15 cellular contexts compared by ENCODE assay signal in genomic region chr5:53032188-53032587, GRCh38. TPM values are rescaled to one million over a fixed set of nuclear protein-coding genes. Genes with fewer than 3 reads are reported as not detected.
DNase-seq lines count a peak whose midpoint lies in the region; ATAC-seq and TF ChIP-seq lines count a peak whose summit lies in the region.
"Had no signal": no experiment of that assay in that cellular context is flagged by ENCODE, and none has a peak within 500 bp of the region (broad histone marks: within the 10 kb centered on the region; RNA-seq: fewer than 3 reads in every experiment).

No MANE protein-coding gene starts in this region.

- intact Hi-C loops in OCI-LY7 (cut with micrococcal nuclease; ENCODE audit: unreplicated experiment) = no loop called here

- DNase-seq in T-helper 1 cell (no peak), GM23248 (no peak), osteoblast (ENCODE audit: insufficient read length, low spot score, missing footprints) (no peak), OCI-LY7 (ENCODE audit: low spot score) (no peak)
- no peak for DNase-seq in activated naive CD8-positive, alpha-beta T cell treated with anti-CD3 and anti-CD28 coated beads, Interleukin-2, amount 10 ng/mL, durations not matched to agents 7 days and 5 days
- no peak for DNase-seq in activated CD4-positive, alpha-beta T cell treated with anti-CD3 and anti-CD28 coated beads for 4 hours
- DNase-seq: amygdala, GOT3, NCI-H1436, NCI-H446 treated with DMSO at 0.1 percent for 48 hours had no signal

- H3K9me2 ChIP-seq in GM23248 (ENCODE audit: insufficient read depth) (no peaks in the 10 kb centered on the region), OCI-LY7 (ENCODE audit: insufficient read depth, low read length) (no peaks in the 10 kb centered on the region)

- H3K4me3 ChIP-seq in GM23248 (peak overlapping the region; percentile 14; the same call in 1 of the 2 replicates), osteoblast (ENCODE audit: insufficient read depth, low read length) (no peak overlapping the region), OCI-LY7 (ENCODE audit: low read depth, low read length, poor library complexity, severe bottlenecking) (no peak overlapping the region)
- H3K4me3 ChIP-seq: coronary artery, neural progenitor cell had no signal

- peaks cover 48% of the 10 kb centered on the region for H3K4me1 Mint-ChIP-seq in T-helper 1 cell treated with Interleukin-12 subunit alpha and Interleukin-12 subunit beta and Interleukin-4 antibody, amounts not matched to agents 30 μg/mL and 1 μg/mL, for 36 hours (ENCODE audit: low read depth)
- peaks cover 55% of the 10 kb centered on the region for H3K4me1 Mint-ChIP-seq in activated naive CD8-positive, alpha-beta T cell treated with anti-CD3 and anti-CD28 coated beads, Interleukin-2, amount 10 ng/mL, durations not matched to agents 7 days and 5 days

- H2AFZ ChIP-seq in GM23248 (no peak overlapping the region), osteoblast (ENCODE audit: low read length) (no peak overlapping the region), OCI-LY7 (ENCODE audit: low read length) (no peak overlapping the region)
- H2AFZ ChIP-seq: neural progenitor cell had no signal

- POLR2A ChIA-PET in activated naive CD8-positive, alpha-beta T cell treated with anti-CD3 and anti-CD28 coated beads, Interleukin-2, amount 10 ng/mL, durations not matched to agents 7 days and 5 days (lab: Charles Lee) = interaction anchor here (1.0 to 2.9 kb wide), 5 partner anchors 9 to 65 kb away, joined by 4 to 13 read pairs (median 4); no protein-coding TSS in a partner anchor
- POLR2A ChIA-PET in OCI-LY7 (lab: Charles Lee) = interaction anchor here (1.4 to 2.3 kb wide), 2 partner anchors 8 to 10 kb away, joined by 5 to 8 read pairs; no protein-coding TSS in a partner anchor

- ATAC-seq in activated naive CD8-positive, alpha-beta T cell treated with anti-CD3 and anti-CD28 coated beads, Interleukin-2, amount 10 ng/mL, durations not matched to agents 7 days and 5 days (ENCODE audit: low read depth) = no peak
- ATAC-seq in GM21447 (IDR thresholded peaks at IDR 0.05; ENCODE audit: unreplicated experiment) = no peak

- TF ChIP-seq CTCF in osteoblast (IDR thresholded peaks at IDR 0.05; ENCODE audit: extremely low read depth, low read depth, low read length) = no peak
- TF ChIP-seq CTCF in OCI-LY7 (conservative IDR thresholded peaks at IDR 0.05; ENCODE audit: low read length) = no peak

- peaks cover 83% of the 10 kb centered on the region for H3F3A ChIP-seq in GM23248 (ENCODE audit: insufficient read depth)

- WGBS in GM23248 (ENCODE audit: low coverage in 1 of 2, low lambda C conversion rate in 2 of 2, missing lambda C conversion rate in 2 of 2), 2 experiments = 27 to 36% methylated on average over 2 of the region's 2 CpGs

- no TSS peak for BruUV-seq in OCI-LY7 (replicated peaks; lab: Mats Ljungman, UMichigan)

- H3K9me3 Mint-ChIP-seq in T-helper 1 cell treated with Interleukin-12 subunit alpha and Interleukin-12 subunit beta and Interleukin-4 antibody, amounts not matched to agents 30 μg/mL and 1 μg/mL, for 36 hours = no peaks in the 10 kb centered on the region
- H3K9me3 Mint-ChIP-seq in activated naive CD8-positive, alpha-beta T cell treated with anti-CD3 and anti-CD28 coated beads, Interleukin-2, amount 10 ng/mL, durations not matched to agents 7 days and 5 days = no peaks in the 10 kb centered on the region
- H3K9me3 Mint-ChIP-seq: neural progenitor cell had no signal

- no peak overlapping the region for H3K4me3 Mint-ChIP-seq in T-helper 1 cell treated with Interleukin-12 subunit alpha and Interleukin-12 subunit beta and Interleukin-4 antibody, amounts not matched to agents 30 μg/mL and 1 μg/mL, for 36 hours
- H3K4me3 Mint-ChIP-seq in activated naive CD8-positive, alpha-beta T cell treated with anti-CD3 and anti-CD28 coated beads, Interleukin-2, amount 10 ng/mL, durations not matched to agents 7 days and 5 days = peak overlapping the region; percentile 47
- H3K4me3 Mint-ChIP-seq: neural progenitor cell had no signal

- H3K9me3 ChIP-seq in GM23248 (ENCODE audit: low read depth) (no peaks in the 10 kb centered on the region), osteoblast (ENCODE audit: low read depth, low read length) (no peaks in the 10 kb centered on the region), OCI-LY7 (ENCODE audit: low read length) (no peaks in the 10 kb centered on the region)

- H3K4me2 ChIP-seq in GM23248 (ENCODE audit: unreplicated experiment) = peak overlapping the region; percentile 45
- H3K4me2 ChIP-seq in osteoblast (ENCODE audit: insufficient read depth, low read length) = no peak overlapping the region
- no peak overlapping the region for H3K4me2 ChIP-seq in OCI-LY7 (ENCODE audit: low read length)
- H3K4me2 ChIP-seq: neural progenitor cell had no signal

- in situ Hi-C loops in GM23248 (cut with MboI) = no loop called here

- H3K27me3 Mint-ChIP-seq in T-helper 1 cell treated with Interleukin-12 subunit alpha and Interleukin-12 subunit beta and Interleukin-4 antibody, amounts not matched to agents 30 μg/mL and 1 μg/mL, for 36 hours (ENCODE audit: low read depth) = no peaks in the 10 kb centered on the region
- no peaks in the 10 kb centered on the region for H3K27me3 Mint-ChIP-seq in activated naive CD8-positive, alpha-beta T cell treated with anti-CD3 and anti-CD28 coated beads, Interleukin-2, amount 10 ng/mL, durations not matched to agents 7 days and 5 days

- peaks cover 44% of the 10 kb centered on the region for H3K79me2 ChIP-seq in GM23248 (ENCODE audit: insufficient read depth)
- H3K79me2 ChIP-seq in osteoblast (ENCODE audit: insufficient read depth, low read length) = no peaks in the 10 kb centered on the region
- no peaks in the 10 kb centered on the region for H3K79me2 ChIP-seq in OCI-LY7 (ENCODE audit: insufficient read depth, low read depth, low read length)

- H4K20me1 ChIP-seq in GM23248 (ENCODE audit: insufficient read depth) (no peaks in the 10 kb centered on the region), osteoblast (ENCODE audit: insufficient read depth, low read length) (no peaks in the 10 kb centered on the region), OCI-LY7 (ENCODE audit: insufficient read depth, low read length) (no peaks in the 10 kb centered on the region)

- CTCF ChIA-PET in OCI-LY7 (lab: Charles Lee; ENCODE audit: unreplicated experiment) = no interaction called here

- no peaks in the 10 kb centered on the region for H3K27me3 ChIP-seq in GM23248 (replicated peaks; ENCODE audit: insufficient read depth)
- no peaks in the 10 kb centered on the region for H3K27me3 ChIP-seq in osteoblast (ENCODE audit: insufficient read depth, low read length)
- H3K27me3 ChIP-seq: neural progenitor cell had no signal

- H3K4me1 ChIP-seq in GM23248 (ENCODE audit: insufficient read depth) (peaks cover 57% of the 10 kb centered on the region), osteoblast (ENCODE audit: insufficient read depth, low read length) (peaks cover 43% of the 10 kb centered on the region), OCI-LY7 (ENCODE audit: insufficient read depth, low read length, poor library complexity, severe bottlenecking) (no peaks in the 10 kb centered on the region)
- H3K4me1 ChIP-seq: neural progenitor cell had no signal

- peak overlapping the region; percentile 60 for H3K9ac ChIP-seq in GM23248
- H3K9ac ChIP-seq: neural progenitor cell had no signal

- peak overlapping the region; percentile 83 for H3K27ac Mint-ChIP-seq in T-helper 1 cell treated with Interleukin-12 subunit alpha and Interleukin-12 subunit beta and Interleukin-4 antibody, amounts not matched to agents 30 μg/mL and 1 μg/mL, for 36 hours
- H3K27ac Mint-ChIP-seq in activated naive CD8-positive, alpha-beta T cell treated with anti-CD3 and anti-CD28 coated beads, Interleukin-2, amount 10 ng/mL, durations not matched to agents 7 days and 5 days = peak overlapping the region; percentile 63
- H3K27ac Mint-ChIP-seq: neural progenitor cell had no signal

- H3K36me3 ChIP-seq in GM23248 (ENCODE audit: low read depth) (no peaks in the 10 kb centered on the region), osteoblast (ENCODE audit: insufficient read depth, low read length) (no peaks in the 10 kb centered on the region), OCI-LY7 (ENCODE audit: insufficient read depth, low read length) (no peaks in the 10 kb centered on the region)
- H3K36me3 ChIP-seq: neural progenitor cell had no signal

- H3K27ac ChIP-seq in GM23248 = peak overlapping the region; percentile 85
- H3K27ac ChIP-seq in osteoblast (ENCODE audit: low read depth, low read length) = peak overlapping the region; percentile 91
- no peak overlapping the region for H3K27ac ChIP-seq in OCI-LY7 (ENCODE audit: low read depth, low read length, poor library complexity, severe bottlenecking)
- H3K27ac ChIP-seq: neural progenitor cell, RWPE1 had no signal

- H3K36me3 Mint-ChIP-seq in T-helper 1 cell treated with Interleukin-12 subunit alpha and Interleukin-12 subunit beta and Interleukin-4 antibody, amounts not matched to agents 30 μg/mL and 1 μg/mL, for 36 hours (ENCODE audit: low read depth) = peaks cover 24% of the 10 kb centered on the region
- H3K36me3 Mint-ChIP-seq in activated naive CD8-positive, alpha-beta T cell treated with anti-CD3 and anti-CD28 coated beads, Interleukin-2, amount 10 ng/mL, durations not matched to agents 7 days and 5 days = peaks cover 24% of the 10 kb centered on the region
- H3K36me3 Mint-ChIP-seq: neural progenitor cell had no signal

RNA-seq across cellular contexts. Expression of gene ITGA2, which starts 43.0 kb away (rescaled TPM):
- 21.5 and 24.3 TPM in 2 replicates for total RNA-seq in GM23248 (2014; rRNA removed; shearing (Covaris generic))
- 10.3 and 10.4 TPM in 2 replicates for polyA plus RNA-seq in GM23248 (2016; fragmentation: Nextera tagmentation; extraction: Ambion mirVana)
- 1 to 10 TPM; 2.0 to 2.5 TPM for total RNA-seq in activated naive CD8-positive, alpha-beta T cell treated with anti-CD3 and anti-CD28 coated beads, Interleukin-2, amount 10 ng/mL, durations not matched to agents 7 days and 5 days
- 2.7 and 2.9 TPM in 2 replicates for total RNA-seq in osteoblast
- total RNA-seq in OCI-LY7 (2014; rRNA removed; shearing (Covaris generic)) = not detected in 2 replicates
- total RNA-seq in OCI-LY7 (2022) = 0.09 TPM in 1 of 2 replicates, not detected in the other
